Comparison of ENCODE assay signal across 20 cellular contexts in the genomic region with DNA sequence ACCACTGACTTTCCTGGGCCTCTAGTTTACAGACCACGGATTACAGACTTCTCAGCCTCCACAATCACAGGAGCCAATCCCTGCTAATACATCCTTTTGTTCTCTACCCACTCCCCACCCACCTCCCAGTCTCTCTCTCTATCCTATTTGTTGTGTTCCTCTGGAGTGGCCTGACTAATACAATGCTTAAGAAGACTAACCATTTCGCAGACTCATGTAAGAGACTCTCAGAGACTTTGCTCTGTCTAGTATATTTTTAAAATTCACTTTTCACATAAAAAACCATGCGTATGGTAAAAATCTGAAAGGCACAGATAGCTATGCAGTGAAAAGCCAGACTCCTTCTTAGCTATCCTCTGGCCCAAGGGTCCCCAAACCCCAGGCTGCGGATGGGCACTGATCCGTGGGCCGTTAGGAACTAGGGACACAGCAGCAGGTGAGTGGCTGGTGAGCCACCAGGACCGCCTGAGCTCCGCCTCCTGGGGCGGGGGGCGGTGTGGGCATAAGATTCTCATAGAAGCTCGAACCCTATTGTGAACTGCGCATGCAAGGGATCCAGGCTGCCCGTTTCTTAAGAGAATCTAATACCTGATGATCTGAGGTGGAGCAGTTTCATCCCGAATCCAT. TPM values are rescaled to one million over a fixed set of nuclear protein-coding genes. Genes with fewer than 3 reads are reported as not detected.
DNase-seq lines count a peak whose midpoint lies in the region; ATAC-seq and TF ChIP-seq lines count a peak whose summit lies in the region.
"Had no signal": no experiment of that assay in that cellular context is flagged by ENCODE, and none has a peak within 500 bp of the region (broad histone marks: within the 10 kb centered on the region; RNA-seq: fewer than 3 reads in every experiment).

No MANE protein-coding gene starts in this region.

- H3K9me3 ChIP-seq in BLaER1, result no peaks in the 10 kb centered on the region
- H3K9me3 ChIP-seq: ascending aorta, spleen had no signal

- TF ChIP-seq CTCF in GM12864 (IDR thresholded peaks at IDR 0.05; ENCODE audit: low read depth, low read length, missing control alignments), result no peak
- no peak for TF ChIP-seq CTCF in activated CD8-positive, alpha-beta T cell treated with anti-CD3 and anti-CD28 coated beads for 36 hours (IDR thresholded peaks at IDR 0.05)
- no peak for TF ChIP-seq CTCF in osteocyte (IDR thresholded peaks at IDR 0.05)

- peaks cover 82% of the 10 kb centered on the region for H3K4me1 ChIP-seq in BLaER1
- H3K4me1 ChIP-seq: ascending aorta had no signal

- intact Hi-C loops in activated CD8-positive, alpha-beta T cell treated with anti-CD3 and anti-CD28 coated beads for 36 hours (cut with micrococcal nuclease), result no loop called here

- no peak overlapping the region for H3K27ac ChIP-seq in BLaER1
- H3K27ac ChIP-seq: ascending aorta had no signal

- ATAC-seq in activated CD8-positive, alpha-beta T cell treated with anti-CD3 and anti-CD28 coated beads for 36 hours, result no peak
- no peak for ATAC-seq in memory B cell (ENCODE audit: low read depth)
- ATAC-seq in GM19395 (IDR thresholded peaks at IDR 0.05; ENCODE audit: unreplicated experiment), result no peak
- ATAC-seq in HG03108 (IDR thresholded peaks at IDR 0.05; ENCODE audit: unreplicated experiment), result no peak

- POLR2A ChIA-PET in activated CD8-positive, alpha-beta T cell treated with anti-CD3 and anti-CD28 coated beads for 36 hours (lab: Charles Lee), result no interaction called here

- DNase-seq in GM12864 (ENCODE audit: low read depth) (no peak), memory B cell (ENCODE audit: low spot score in 2 of 2) (no peak), osteocyte (ENCODE audit: extremely low spot score, unreplicated experiment) (no peak), erythroblast (lab: John Stamatoyannopoulos, UW) (no peak)
- no peak for DNase-seq in activated CD8-positive, alpha-beta T cell treated with anti-CD3 and anti-CD28 coated beads for 36 hours
- DNase-seq: activated naive CD4-positive, alpha-beta T cell treated with anti-CD3 and anti-CD28 coated beads, Interleukin-2, amount 10 ng/mL, durations not matched to agents 7 days and 5 days; COR-L47; DMS79 treated with DMSO at 0.1 percent for 48 hours; HFFc6; midbrain; NCI-H1105; NK-92 treated with Interleukin-12 subunit alpha and Interleukin-12 subunit beta, amount 100 ng/mL, for 24 hours; spleen; stimulated activated CD4-positive, alpha-beta T cell treated with anti-CD3 and anti-CD28 coated beads, Interleukin-4, amount 100 ng/mL, for 4 hours had no signal

- H3K4me3 Mint-ChIP-seq in activated CD8-positive, alpha-beta T cell treated with anti-CD3 and anti-CD28 coated beads for 36 hours, result no peak overlapping the region
- H3K4me3 Mint-ChIP-seq in memory B cell (no peak overlapping the region), osteocyte (ENCODE audit: unreplicated experiment) (no peak overlapping the region)
- H3K4me3 Mint-ChIP-seq: activated naive CD4-positive, alpha-beta T cell treated with anti-CD3 and anti-CD28 coated beads, Interleukin-2, amount 10 ng/mL, durations not matched to agents 7 days and 5 days; HFFc6 had no signal

- H3K36me3 Mint-ChIP-seq in activated CD8-positive, alpha-beta T cell treated with anti-CD3 and anti-CD28 coated beads for 36 hours (ENCODE audit: low read depth), result no peaks in the 10 kb centered on the region
- H3K36me3 Mint-ChIP-seq in memory B cell (peaks cover 6% of the 10 kb centered on the region), osteocyte (ENCODE audit: unreplicated experiment) (no peaks in the 10 kb centered on the region)

- H3K4me3 ChIP-seq in BLaER1, result no peak overlapping the region
- H3K4me3 ChIP-seq in GM12864 (ENCODE audit: low read depth, low read length), result peak overlapping the region; percentile 18; the same call in 1 of the 2 replicates
- H3K4me3 ChIP-seq: ascending aorta, spleen had no signal

- H3K27me3 ChIP-seq in BLaER1, result no peaks in the 10 kb centered on the region
- H3K27me3 ChIP-seq: ascending aorta had no signal

- no peaks in the 10 kb centered on the region for H3K36me3 ChIP-seq in BLaER1
- H3K36me3 ChIP-seq: ascending aorta, spleen had no signal

- H3K9me3 Mint-ChIP-seq in activated CD8-positive, alpha-beta T cell treated with anti-CD3 and anti-CD28 coated beads for 36 hours, result no peaks in the 10 kb centered on the region
- H3K9me3 Mint-ChIP-seq in memory B cell (no peaks in the 10 kb centered on the region), osteocyte (ENCODE audit: unreplicated experiment) (no peaks in the 10 kb centered on the region)
- H3K9me3 Mint-ChIP-seq: activated naive CD4-positive, alpha-beta T cell treated with anti-CD3 and anti-CD28 coated beads, Interleukin-2, amount 10 ng/mL, durations not matched to agents 7 days and 5 days had no signal

- peak overlapping the region; percentile 91 for H3K4me2 ChIP-seq in BLaER1

- H3K27ac Mint-ChIP-seq in activated CD8-positive, alpha-beta T cell treated with anti-CD3 and anti-CD28 coated beads for 36 hours, result peak overlapping the region; percentile 88
- H3K27ac Mint-ChIP-seq in memory B cell (peak overlapping the region; percentile 28), osteocyte (ENCODE audit: unreplicated experiment) (no peak overlapping the region)
- H3K27ac Mint-ChIP-seq: activated naive CD4-positive, alpha-beta T cell treated with anti-CD3 and anti-CD28 coated beads, Interleukin-2, amount 10 ng/mL, durations not matched to agents 7 days and 5 days; HFFc6 had no signal

- H4K20me1 ChIP-seq in BLaER1, result no peaks in the 10 kb centered on the region

- CTCF ChIA-PET in activated CD8-positive, alpha-beta T cell treated with anti-CD3 and anti-CD28 coated beads for 36 hours (lab: Charles Lee), result interaction anchor here (1.0 kb wide), 1 partner anchor 35 kb away, joined by 4 read pairs; no protein-coding TSS in a partner anchor

- H3K27me3 Mint-ChIP-seq in activated CD8-positive, alpha-beta T cell treated with anti-CD3 and anti-CD28 coated beads for 36 hours, result no peaks in the 10 kb centered on the region
- H3K27me3 Mint-ChIP-seq in memory B cell (no peaks in the 10 kb centered on the region), osteocyte (ENCODE audit: unreplicated experiment) (no peaks in the 10 kb centered on the region)
- H3K27me3 Mint-ChIP-seq: activated naive CD4-positive, alpha-beta T cell treated with anti-CD3 and anti-CD28 coated beads, Interleukin-2, amount 10 ng/mL, durations not matched to agents 7 days and 5 days had no signal

- TF ChIP-seq POLR2A in erythroblast (IDR thresholded peaks at IDR 0.05; ENCODE audit: low read length), result no peak

- H3K9ac ChIP-seq in BLaER1, result no peak overlapping the region

- peaks cover 60% of the 10 kb centered on the region for H3K4me1 Mint-ChIP-seq in activated CD8-positive, alpha-beta T cell treated with anti-CD3 and anti-CD28 coated beads for 36 hours (ENCODE audit: low read depth)
- H3K4me1 Mint-ChIP-seq in memory B cell (peaks cover 44% of the 10 kb centered on the region), osteocyte (ENCODE audit: unreplicated experiment) (peaks cover 36% of the 10 kb centered on the region)

RNA-seq across cellular contexts. Expression of gene PIK3R6, which starts 7.6 kb away (rescaled TPM):
- total RNA-seq in activated CD8-positive, alpha-beta T cell treated with anti-CD3 and anti-CD28 coated beads for 36 hours, result 1 to 10 TPM; 3.8 to 3.9 TPM
- total RNA-seq in osteocyte, result not detected in 2 replicates
- total RNA-seq: HFFc6, NCI-H460, RPMI7951 had no signal
